In the genomic region with DNA sequence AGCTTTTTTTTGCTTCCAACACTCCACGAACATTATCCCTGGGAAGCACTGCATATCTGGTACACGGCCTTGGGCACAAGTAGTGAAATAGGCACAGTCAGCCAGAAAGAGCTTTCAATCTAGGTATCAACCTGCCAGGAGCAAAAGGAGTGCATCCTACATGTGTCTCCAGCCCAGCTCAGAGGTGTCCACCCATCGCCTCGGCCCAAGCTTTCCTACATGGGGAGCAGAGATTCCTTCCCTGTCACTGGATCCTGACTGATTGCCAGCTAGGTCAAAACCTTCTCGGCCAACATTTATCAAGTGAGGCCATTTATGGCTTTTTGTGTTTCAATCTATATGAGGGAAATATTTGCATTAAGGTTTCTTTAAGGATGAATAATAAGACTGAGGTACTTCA, we compare ENCODE assay signal across 29 cellular contexts.
"Had no signal": no experiment of that assay in that cellular context is flagged by ENCODE, and none has a peak within 500 bp of the region (broad histone marks: within the 10 kb centered on the region; RNA-seq: fewer than 3 reads in every experiment).

No MANE protein-coding gene starts in this region.

- DNase-seq: naive thymus-derived CD4-positive, alpha-beta T cell; natural killer cell; nucleus accumbens; ovary; posterior cingulate gyrus; psoas muscle; right cardiac atrium; right lobe of liver; sigmoid colon; small intestine; stimulated activated CD4-positive, alpha-beta T cell treated with anti-CD3 and anti-CD28 coated beads, Interleukin-15, amount 100 ng/mL, for 24 hours; stimulated activated CD4-positive, alpha-beta T cell treated with anti-CD3 and anti-CD28 coated beads, Interleukin-2, amount 100 ng/mL, for 24 hours; stimulated activated CD4-positive, alpha-beta T cell treated with anti-CD3 and anti-CD28 coated beads, Interleukin-2, amount 100 ng/mL, for 48 hours; stimulated activated CD4-positive, alpha-beta T cell treated with anti-CD3 and anti-CD28 coated beads, Interleukin-4, amount 100 ng/mL, for 24 hours; stimulated activated naive B cell treated with anti-CD40 and anti-IgM and Interleukin-4, amounts not matched to agents 10 μg/mL and 1 μg/mL and 100 μg/mL, for 72 hours; stimulated activated naive CD4-positive, alpha-beta T cell treated with Interleukin-2 at 50 U/mL for 16 hours; stomach; tibial artery; transverse colon; upper lobe of right lung; uterus had no signal

- H3K36me3 ChIP-seq: neutrophil, ovary, right lobe of liver, sigmoid colon, tibial artery, transverse colon, upper lobe of right lung, uterus had no signal

- H3K9me3 ChIP-seq: neutrophil, ovary, psoas muscle, right lobe of liver, sigmoid colon, stomach, tibial artery, transverse colon, upper lobe of right lung, uterus had no signal

- H3K4me3 Mint-ChIP-seq: naive thymus-derived CD4-positive, alpha-beta T cell; natural killer cell; nephron; neural crest cell; stimulated activated effector memory CD8-positive, alpha-beta T cell treated with anti-CD3 and anti-CD28 coated beads, Interleukin-12 subunit alpha, Interleukin-12 subunit beta, amount 100 ng/mL, for 72 hours; stimulated activated naive B cell treated with anti-CD40 and anti-IgM and Interleukin-4, amounts not matched to agents 10 μg/mL and 1 μg/mL and 100 μg/mL, for 72 hours; stimulated activated naive CD8-positive, alpha-beta T cell treated with anti-CD3 and anti-CD28 coated beads, Interleukin-15, Interleukin-2, amounts not matched to agents 100 ng/mL and 50 ng/mL, for 24 hours; type B pancreatic cell had no signal

- H3K36me3 Mint-ChIP-seq: naive thymus-derived CD4-positive, alpha-beta T cell; natural killer cell; stimulated activated effector memory CD8-positive, alpha-beta T cell treated with anti-CD3 and anti-CD28 coated beads, Interleukin-12 subunit alpha, Interleukin-12 subunit beta, amount 100 ng/mL, for 72 hours; stimulated activated naive B cell treated with anti-CD40 and anti-IgM and Interleukin-4, amounts not matched to agents 10 μg/mL and 1 μg/mL and 100 μg/mL, for 72 hours had no signal

- H3K27ac Mint-ChIP-seq: naive thymus-derived CD4-positive, alpha-beta T cell; natural killer cell; nephron; progenitor cell of endocrine pancreas; stimulated activated effector memory CD8-positive, alpha-beta T cell treated with anti-CD3 and anti-CD28 coated beads, Interleukin-12 subunit alpha, Interleukin-12 subunit beta, amount 100 ng/mL, for 72 hours; stimulated activated naive B cell treated with anti-CD40 and anti-IgM and Interleukin-4, amounts not matched to agents 10 μg/mL and 1 μg/mL and 100 μg/mL, for 72 hours; stimulated activated naive CD8-positive, alpha-beta T cell treated with anti-CD3 and anti-CD28 coated beads, Interleukin-15, Interleukin-2, amounts not matched to agents 100 ng/mL and 50 ng/mL, for 24 hours; type B pancreatic cell had no signal

- H3K9me3 Mint-ChIP-seq: natural killer cell; neural crest cell; stimulated activated effector memory CD8-positive, alpha-beta T cell treated with anti-CD3 and anti-CD28 coated beads, Interleukin-12 subunit alpha, Interleukin-12 subunit beta, amount 100 ng/mL, for 72 hours; stimulated activated naive CD8-positive, alpha-beta T cell treated with anti-CD3 and anti-CD28 coated beads, Interleukin-15, Interleukin-2, amounts not matched to agents 100 ng/mL and 50 ng/mL, for 24 hours; type B pancreatic cell had no signal

- H3K4me1 ChIP-seq: psoas muscle, right lobe of liver, tibial artery, upper lobe of right lung, uterus had no signal

- H3K27ac ChIP-seq: neutrophil, ovary, parathyroid adenoma, psoas muscle, right lobe of liver, sigmoid colon, stomach, tibial artery, transverse colon, upper lobe of right lung, uterus had no signal

- H3K27me3 Mint-ChIP-seq: progenitor cell of endocrine pancreas; stimulated activated naive B cell treated with anti-CD40 and anti-IgM and Interleukin-4, amounts not matched to agents 10 μg/mL and 1 μg/mL and 100 μg/mL, for 72 hours; stimulated activated naive CD8-positive, alpha-beta T cell treated with anti-CD3 and anti-CD28 coated beads, Interleukin-15, Interleukin-2, amounts not matched to agents 100 ng/mL and 50 ng/mL, for 24 hours; type B pancreatic cell had no signal

- H3K4me1 Mint-ChIP-seq: naive thymus-derived CD4-positive, alpha-beta T cell; natural killer cell; neural crest cell; stimulated activated effector memory CD8-positive, alpha-beta T cell treated with anti-CD3 and anti-CD28 coated beads, Interleukin-12 subunit alpha, Interleukin-12 subunit beta, amount 100 ng/mL, for 72 hours; stimulated activated naive B cell treated with anti-CD40 and anti-IgM and Interleukin-4, amounts not matched to agents 10 μg/mL and 1 μg/mL and 100 μg/mL, for 72 hours had no signal

- H3K27me3 ChIP-seq: neutrophil, ovary, right lobe of liver, sigmoid colon, stomach, tibial artery, transverse colon, upper lobe of right lung, uterus had no signal

- H3K4me3 ChIP-seq: ovary, psoas muscle, right lobe of liver, sigmoid colon, stomach, tibial artery, transverse colon, upper lobe of right lung, uterus had no signal
